8 cellular contexts compared by ENCODE assay signal in the genomic region with DNA sequence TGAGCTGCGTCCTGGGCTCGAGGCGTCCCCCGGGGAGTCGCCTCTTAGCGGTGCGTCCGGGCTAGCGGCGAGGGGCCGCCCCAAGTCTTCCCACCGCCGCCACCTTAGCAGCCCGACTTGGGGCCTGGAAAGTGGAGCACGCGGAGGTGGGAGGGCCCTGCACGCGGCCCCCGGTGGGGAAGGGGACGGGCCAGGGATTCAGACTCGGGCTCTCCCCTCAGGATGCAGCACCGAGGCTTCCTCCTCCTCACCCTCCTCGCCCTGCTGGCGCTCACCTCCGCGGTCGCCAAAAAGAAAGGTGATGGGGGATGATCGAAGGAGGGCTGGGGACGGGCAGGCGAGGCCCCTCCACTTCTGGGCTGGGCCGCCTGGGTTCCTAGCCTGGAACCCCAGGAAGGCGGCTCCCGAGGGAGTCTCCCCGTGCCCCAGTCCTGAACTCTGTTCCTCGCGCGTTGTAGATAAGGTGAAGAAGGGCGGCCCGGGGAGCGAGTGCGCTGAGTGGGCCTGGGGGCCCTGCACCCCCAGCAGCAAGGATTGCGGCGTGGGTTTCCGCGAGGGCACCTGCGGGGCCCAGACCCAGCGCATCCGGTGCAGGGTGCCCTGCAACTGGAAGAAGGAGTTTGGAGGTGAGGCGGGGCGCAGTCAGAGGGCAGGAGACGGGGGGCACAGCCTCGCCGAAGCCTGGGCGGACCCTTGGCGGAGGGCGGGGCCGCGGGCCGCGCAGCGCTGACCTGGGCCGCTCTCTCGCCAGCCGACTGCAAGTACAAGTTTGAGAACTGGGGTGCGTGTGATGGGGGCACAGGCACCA. TPM values are rescaled to one million over a fixed set of nuclear protein-coding genes. Genes with fewer than 3 reads are reported as not detected.
DNase-seq lines count a peak whose midpoint lies in the region; ATAC-seq and TF ChIP-seq lines count a peak whose summit lies in the region.

No MANE protein-coding gene starts in this region.

- H3K9me3 ChIP-seq in iPS-18c (ENCODE audit: control insufficient read depth, insufficient read depth, low read length): peaks cover 2% of the 10 kb centered on the region

- H3K4me3 Mint-ChIP-seq in activated CD8-positive, alpha-beta T cell treated with anti-CD3 and anti-CD28 coated beads for 36 hours: peak overlapping the region; percentile 65

- CTCF ChIA-PET in activated CD8-positive, alpha-beta T cell treated with anti-CD3 and anti-CD28 coated beads for 36 hours (lab: Charles Lee): interaction anchor here (1.1 to 1.7 kb wide), 2 partner anchors 8 to 10 kb away, joined by 4 to 6 read pairs; partner anchors contain the start of gene CHRM4

- H3K4me3 ChIP-seq in AG09309 (ENCODE audit: control insufficient read depth, low read depth, low read length) (peak overlapping the region; percentile 57), iPS-18c (ENCODE audit: insufficient read depth, low read depth, low read length) (peak overlapping the region; percentile 95)

- peaks cover 20% of the 10 kb centered on the region for H3K27me3 Mint-ChIP-seq in activated CD8-positive, alpha-beta T cell treated with anti-CD3 and anti-CD28 coated beads for 36 hours

- DNase-seq in AG09309 (ENCODE audit: low read depth): no peak
- DNase-seq in activated CD8-positive, alpha-beta T cell treated with anti-CD3 and anti-CD28 coated beads for 36 hours: peak; percentile 46
- peak; percentile 33 for DNase-seq in stimulated activated naive CD8-positive, alpha-beta T cell treated with anti-CD3 and anti-CD28 coated beads, Interleukin-15, Interleukin-2, amounts not matched to agents 100 U/mL and 50 U/mL, for 24 hours
- no peak for DNase-seq in NCI-H2081 treated with DMSO at 0.1 percent for 48 hours (lab: John Stamatoyannopoulos, UW)
- no peak for DNase-seq in AG08395 (ENCODE audit: low spot score)

- no peak for TF ChIP-seq CTCF in AG09309 (IDR thresholded peaks at IDR 0.05; ENCODE audit: control insufficient read depth, insufficient read depth, low read depth, low read length, missing control alignments)
- TF ChIP-seq CTCF in activated CD8-positive, alpha-beta T cell treated with anti-CD3 and anti-CD28 coated beads for 36 hours (IDR thresholded peaks at IDR 0.05): no peak

- intact Hi-C loops in activated CD8-positive, alpha-beta T cell treated with anti-CD3 and anti-CD28 coated beads for 36 hours (cut with micrococcal nuclease): no loop called here

- no peaks in the 10 kb centered on the region for H3K9me3 Mint-ChIP-seq in activated CD8-positive, alpha-beta T cell treated with anti-CD3 and anti-CD28 coated beads for 36 hours

- POLR2A ChIA-PET in activated CD8-positive, alpha-beta T cell treated with anti-CD3 and anti-CD28 coated beads for 36 hours (lab: Charles Lee): interaction anchor here (1.4 kb wide), 1 partner anchor 14 kb away, joined by 4 read pairs; no protein-coding TSS in a partner anchor

- H3K36me3 Mint-ChIP-seq in activated CD8-positive, alpha-beta T cell treated with anti-CD3 and anti-CD28 coated beads for 36 hours (ENCODE audit: low read depth): peaks cover 12% of the 10 kb centered on the region

- ATAC-seq in GM18511 (IDR thresholded peaks at IDR 0.05; ENCODE audit: unreplicated experiment) (peak; percentile 16), GM19023 (IDR thresholded peaks at IDR 0.05; ENCODE audit: unreplicated experiment) (no peak)
- peak; percentile 25 for ATAC-seq in activated CD8-positive, alpha-beta T cell treated with anti-CD3 and anti-CD28 coated beads for 36 hours
- peak; percentile 6 for ATAC-seq in stimulated activated naive CD8-positive, alpha-beta T cell treated with anti-CD3 and anti-CD28 coated beads, Interleukin-15, Interleukin-2, amounts not matched to agents 100 U/mL and 50 U/mL, for 24 hours

- H3K4me1 Mint-ChIP-seq in activated CD8-positive, alpha-beta T cell treated with anti-CD3 and anti-CD28 coated beads for 36 hours (ENCODE audit: low read depth): peaks cover 15% of the 10 kb centered on the region

- peak overlapping the region; percentile 16 for H3K27ac Mint-ChIP-seq in activated CD8-positive, alpha-beta T cell treated with anti-CD3 and anti-CD28 coated beads for 36 hours

RNA-seq across cellular contexts. Expression of gene MDK, which starts 0.6 kb away (rescaled TPM):
- 1 to 10 TPM; 4.2 to 4.9 TPM for total RNA-seq in activated CD8-positive, alpha-beta T cell treated with anti-CD3 and anti-CD28 coated beads for 36 hours

RNA-seq across cellular contexts. Expression of gene CHRM4, which starts 9.5 kb away (rescaled TPM):
- total RNA-seq in activated CD8-positive, alpha-beta T cell treated with anti-CD3 and anti-CD28 coated beads for 36 hours: not detected

RNA-seq across cellular contexts. Expression of gene DGKZ, which starts 34.8 kb away (rescaled TPM):
- 10 to 100 TPM; 94.4 to 94.9 TPM for total RNA-seq in activated CD8-positive, alpha-beta T cell treated with anti-CD3 and anti-CD28 coated beads for 36 hours

Comparison
In these comparisons a context has a peak if more than half of its experiments do, and no peak if none do; other contexts are left out.
1. DNase-seq: peak in activated CD8-positive, alpha-beta T cell treated with anti-CD3 and anti-CD28 coated beads for 36 hours (single experiment) and stimulated activated naive CD8-positive, alpha-beta T cell treated with anti-CD3 and anti-CD28 coated beads, Interleukin-15, Interleukin-2, amounts not matched to agents 100 U/mL and 50 U/mL, for 24 hours (single experiment); none in AG09309 (single experiment), NCI-H2081 treated with DMSO at 0.1 percent for 48 hours (single experiment) and AG08395 (single experiment).